In genomic region chr2:15560988-15561573, GRCh38 we compare ENCODE assay signal across 8 cellular contexts. TPM values are rescaled to one million over a fixed set of nuclear protein-coding genes. Genes with fewer than 3 reads are reported as not detected.
DNase-seq lines count a peak whose midpoint lies in the region; ATAC-seq, FAIRE-seq and TF ChIP-seq lines count a peak whose summit lies in the region.

Gene NBAS (minus strand): TSS chr2:15561334. CDS start chr2:15561304, 30 bp downstream.

- no peaks in the 10 kb centered on the region for H3K9me3 Mint-ChIP-seq in type B pancreatic cell

- peak; percentile 75 for FAIRE-seq in GM12891 (lab: Jason Lieb, UNC)

- peaks cover under 1% of the 10 kb centered on the region for H3K36me3 Mint-ChIP-seq in type B pancreatic cell

- H3K4me1 ChIP-seq in adrenal gland (replicated peaks in 1 of 2) (peaks cover 18 to 30% of the 10 kb centered on the region in 2 donors), heart right ventricle (peaks cover 0 to 37% (median 27%) of the 10 kb centered on the region in 9 donors)

- WGBS in adrenal gland, 4 donors = 0 to 1% (median 0%) methylated on average over 8 to 30 of the region's 30 CpGs
- 0 to 1% methylated on average over 30 of the region's 30 CpGs for WGBS in heart right ventricle, 2 donors

- H3K27me3 ChIP-seq in adrenal gland = no peaks in the 10 kb centered on the region
- H3K27me3 ChIP-seq in heart right ventricle = peaks cover 0 to 6% (median 0%) of the 10 kb centered on the region in 7 donors

- H3K4me3 ChIP-seq in adrenal gland (peak within 1 kb of the TSS; percentile 19 to 98 (median 86)), heart right ventricle (peak within 1 kb of the TSS; percentile 60 to 90 (median 78))

- no peak for TF ChIP-seq CTCF in adrenal gland (IDR thresholded peaks at IDR 0.05)
- no peak for TF ChIP-seq CTCF in heart right ventricle (IDR thresholded peaks at IDR 0.05)
- no peak for TF ChIP-seq CTCF in type B pancreatic cell (conservative IDR thresholded peaks at IDR 0.05)

- peak within 1 kb of the TSS; percentile 90 for H3K27ac Mint-ChIP-seq in type B pancreatic cell

- DNase-seq in GM12891 (ENCODE audit: insufficient read length, low spot score) = peak; percentile 61
- DNase-seq in NCI-H1417 treated with DMSO at 0.1 percent for 48 hours (lab: John Stamatoyannopoulos, UW) = peak; percentile 84
- DNase-seq in adrenal gland = peak; percentile 84 to 95 (median 88)
- DNase-seq in heart right ventricle = peak; percentile 83 to 93
- DNase-seq in posterior cingulate gyrus = peak; percentile 80 to 97 (median 84)
- peak; percentile 83 for DNase-seq in type B pancreatic cell (ENCODE audit: extremely low spot score, unreplicated experiment)

- intact Hi-C loops in T-helper 1 cell treated with Interleukin-12 subunit alpha and Interleukin-12 subunit beta and Interleukin-4 antibody, amounts not matched to agents 30 ng/mL and 1 ng/mL, for 36 hours (cut with micrococcal nuclease) = loop anchor here (1.0 to 5.0 kb wide), 6 partner anchors 16 to 659 kb away; partner anchors contain the start of gene DDX1
- intact Hi-C loops in adrenal gland (cut with DNase I) (no loop called here), heart right ventricle (cut with DNase I) (loop anchor here in 2 of 10 donors (2.0 kb wide), 1 partner anchor 30 kb away; the partner anchor contains the start of gene DDX1 (in 2 of the 2)), posterior cingulate gyrus (cut with DNase I) (loop anchor here (1.0 kb wide), 1 partner anchor 30 kb away; the partner anchor contains the start of gene DDX1)

- no peaks in the 10 kb centered on the region for H3K27me3 Mint-ChIP-seq in type B pancreatic cell

- H3K27ac ChIP-seq in adrenal gland (peak within 1 kb of the TSS; percentile 6 to 82 (median 80)), heart right ventricle (peak within 1 kb of the TSS in 9 of 10 donors; percentile 67 to 87 (median 73))

- H3K36me3 ChIP-seq in adrenal gland (replicated peaks in 1 of 2) (no peaks in the 10 kb centered on the region), heart right ventricle (peaks cover 0 to 8% (median 0%) of the 10 kb centered on the region in 9 donors)

- TF ChIP-seq POLR2A in GM12891 (IDR thresholded peaks at IDR 0.05; ENCODE audit: low read depth, low read length) = peak; percentile 49; the same call in 1 of the 2 replicates
- TF ChIP-seq POLR2A in adrenal gland (IDR thresholded peaks at IDR 0.05) = peak in 1 of 2 donors; percentile 32

- H3K4me1 Mint-ChIP-seq in type B pancreatic cell (ENCODE audit: unreplicated experiment) = peaks cover 41% of the 10 kb centered on the region

- H3K9me3 ChIP-seq in adrenal gland (replicated peaks in 1 of 3) (no peaks in the 10 kb centered on the region), heart right ventricle (no peaks in the 10 kb centered on the region)

- peak within 1 kb of the TSS; percentile 100 for H3K4me3 Mint-ChIP-seq in type B pancreatic cell

- ATAC-seq in HG02763 (IDR thresholded peaks at IDR 0.05; ENCODE audit: unreplicated experiment) (peak; percentile 90), heart right ventricle (peak; percentile 95 to 99 (median 97))

TF ChIP-seq in GM12891, 5 proteins besides CTCF, POLR2A, EP300 and RAD21:
- no peak for TF ChIP-seq PAX5 (IDR thresholded peaks at IDR 0.05; ENCODE audit: insufficient read depth, low read length, severe bottlenecking)
- TF ChIP-seq SPI1 (IDR thresholded peaks at IDR 0.05; ENCODE audit: low read depth, low read length) = no peak
- no peak for TF ChIP-seq POU2F2 (IDR thresholded peaks at IDR 0.05; ENCODE audit: low read depth, low read length)
- TF ChIP-seq POLR2AphosphoS5 (IDR thresholded peaks at IDR 0.05; ENCODE audit: low read depth, low read length) = peak; percentile 68
- TF ChIP-seq TAF1 (IDR thresholded peaks at IDR 0.05; ENCODE audit: low read depth, low read length) = peak; percentile 85

RNA-seq across cellular contexts. Expression of gene NBAS, which starts in this region (rescaled TPM):
- 17.7 TPM for polyA plus RNA-seq in GM12891 (2012; ENCODE audit: low read depth, missing spikeins)
- total RNA-seq in T-helper 1 cell treated with Interleukin-12 subunit alpha and Interleukin-12 subunit beta and Interleukin-4 antibody, amounts not matched to agents 30 ng/mL and 1 ng/mL, for 36 hours = 34.8 and 38.7 TPM in 2 replicates
- 10 to 100 TPM; 36.5 to 51.8 (median 44.3) TPM for total RNA-seq in adrenal gland
- 10 to 100 TPM; 22.0 to 50.5 (median 50.0) TPM for polyA plus RNA-seq in adrenal gland
- total RNA-seq in heart right ventricle = 10 to 100 TPM; 46.7 to 79.1 (median 57.2) TPM
- polyA plus RNA-seq in heart right ventricle = 10 to 100 TPM; 26.4 to 51.3 TPM
- 44.3 and 53.5 TPM in 2 replicates for total RNA-seq in type B pancreatic cell (ENCODE audit: low replicate concordance)

Comparison
In these comparisons a context has a peak if more than half of its experiments do, and no peak if none do; other contexts are left out.
1. Peak in every context shown above with its lines: DNase-seq, ATAC-seq, H3K4me3 ChIP-seq and H3K27ac ChIP-seq.
2. intact Hi-C loops: an anchor here in T-helper 1 cell treated with Interleukin-12 subunit alpha and Interleukin-12 subunit beta and Interleukin-4 antibody, amounts not matched to agents 30 ng/mL and 1 ng/mL, for 36 hours (1.0 to 5.0 kb wide) and posterior cingulate gyrus (1.0 kb wide); none called in adrenal gland.